Comparison of ENCODE assay signal across 1 cellular context in genomic region chr16:68130520-68130919, GRCh38.
TF ChIP-seq lines count a peak whose summit lies in the region.

No MANE protein-coding gene starts in this region.

TF ChIP-seq in K562, 482 proteins besides CTCF, POLR2A, EP300 and RAD21 (continued from another document):
- no peak for TF ChIP-seq ARID3A (IDR thresholded peaks at IDR 0.05; ENCODE audit: borderline replicate concordance, low read depth, low read length)
TF ChIP-seq in K562: peak in this region for 2.
